8 cellular contexts compared by ENCODE assay signal in the genomic region with DNA sequence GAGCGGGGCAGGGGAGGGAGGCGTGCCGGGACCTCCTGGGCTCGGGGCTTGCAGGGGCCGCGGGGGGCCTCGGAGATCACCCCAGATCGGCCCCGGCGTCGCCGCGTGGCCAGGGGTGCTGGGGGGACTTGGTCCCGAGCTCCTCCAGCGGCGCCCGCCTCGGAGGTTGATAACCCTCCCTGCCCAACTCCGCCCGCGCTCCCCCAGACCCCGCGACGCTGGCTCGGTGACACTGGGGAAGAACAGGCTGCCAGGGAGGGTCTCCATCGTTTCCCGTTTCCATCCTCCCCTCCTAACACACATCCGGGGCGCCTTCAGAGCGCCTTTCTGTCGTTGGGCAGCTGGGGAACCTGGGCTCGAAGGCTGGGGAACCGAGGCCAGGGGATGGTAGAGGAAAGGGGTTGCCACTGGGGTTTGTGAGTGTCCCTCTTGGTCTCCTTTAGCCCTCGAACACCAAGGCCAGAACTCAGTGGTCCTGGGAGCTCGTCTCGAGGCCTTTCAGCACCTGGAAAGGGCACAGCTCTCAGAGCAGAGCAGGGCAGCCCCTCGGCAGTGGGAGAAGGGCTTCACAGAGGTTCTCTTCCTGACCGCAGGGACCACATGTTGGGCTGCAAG. TPM values are rescaled to one million over a fixed set of nuclear protein-coding genes. Genes with fewer than 3 reads are reported as not detected.
A peak's percentile ranks its signal among the peaks of the same experiment; 100 is the strongest.
DNase-seq lines count a peak whose midpoint lies in the region; ATAC-seq and TF ChIP-seq lines count a peak whose summit lies in the region.

No MANE protein-coding gene starts in this region.

- H3K27me3 ChIP-seq in AG04450 (ENCODE audit: control insufficient read depth, insufficient read depth, low read length) (no peaks in the 10 kb centered on the region), ascending aorta (no peaks in the 10 kb centered on the region)

- H3K4me1 Mint-ChIP-seq in immature natural killer cell: peaks cover 10 to 13% of the 10 kb centered on the region in 2 donors
- H3K4me1 Mint-ChIP-seq in stimulated activated naive B cell treated with anti-CD40 and anti-IgM and Interleukin-4, amounts not matched to agents 10 μg/mL and 1 μg/mL and 100 μg/mL, for 72 hours: peaks cover 10 to 23% of the 10 kb centered on the region in 2 donors

- no peak for DNase-seq in AG04450 (ENCODE audit: low read depth, low spot score)
- DNase-seq in ascending aorta (ENCODE audit: low spot score in 2 of 2): no peak
- DNase-seq in immature natural killer cell: peak in 2 of 3 donors; percentile 6 to 18
- no peak for DNase-seq in stimulated activated naive B cell treated with anti-CD40 and anti-IgM and Interleukin-4, amounts not matched to agents 10 μg/mL and 1 μg/mL and 100 μg/mL, for 72 hours
- DNase-seq in NCI-H2227 (lab: John Stamatoyannopoulos, UW; ENCODE audit: unreplicated experiment): no peak
- no peak for DNase-seq in hypothalamus (lab: John Stamatoyannopoulos, UW)

- H3K4me3 Mint-ChIP-seq in immature natural killer cell: peak overlapping the region; percentile 74 to 93 (median 93)
- peak overlapping the region; percentile 88 to 90 for H3K4me3 Mint-ChIP-seq in stimulated activated naive B cell treated with anti-CD40 and anti-IgM and Interleukin-4, amounts not matched to agents 10 μg/mL and 1 μg/mL and 100 μg/mL, for 72 hours

- peak overlapping the region in 3 of 6 donors; percentile 40 to 61 (median 40) for H3K27ac Mint-ChIP-seq in immature natural killer cell
- peak overlapping the region; percentile 89 for H3K27ac Mint-ChIP-seq in stimulated activated naive B cell treated with anti-CD40 and anti-IgM and Interleukin-4, amounts not matched to agents 10 μg/mL and 1 μg/mL and 100 μg/mL, for 72 hours

- peaks cover 7 to 11% of the 10 kb centered on the region in 2 donors for H3K4me1 ChIP-seq in ascending aorta

- CTCF ChIA-PET in AG04450 (lab: Charles Lee): interaction anchor here (0.7 to 1.2 kb wide), 4 partner anchors 28 to 390 kb away, joined by 3 to 4 read pairs (median 4); no protein-coding TSS in a partner anchor

- no peaks in the 10 kb centered on the region for H3K36me3 Mint-ChIP-seq in immature natural killer cell
- peaks cover 0 to 3% of the 10 kb centered on the region in 2 donors for H3K36me3 Mint-ChIP-seq in stimulated activated naive B cell treated with anti-CD40 and anti-IgM and Interleukin-4, amounts not matched to agents 10 μg/mL and 1 μg/mL and 100 μg/mL, for 72 hours

- H3K9me3 ChIP-seq in AG04450 (ENCODE audit: control insufficient read depth, insufficient read depth, low read length) (no peaks in the 10 kb centered on the region), ascending aorta (no peaks in the 10 kb centered on the region)

- H3K36me3 ChIP-seq in ascending aorta: no peaks in the 10 kb centered on the region

- POLR2A ChIA-PET in AG04450 (lab: Yijun Ruan, JAX): no interaction called here

- H3K4me3 ChIP-seq in AG04450 (ENCODE audit: low read depth, low read length) (peak overlapping the region; percentile 81), ascending aorta (peak overlapping the region; percentile 72 to 73)

- intact Hi-C loops in ascending aorta (cut with DNase I): no loop called here

- TF ChIP-seq CTCF in AG04450 (IDR thresholded peaks at IDR 0.05; ENCODE audit: low read depth, low read length): no peak
- no peak for TF ChIP-seq CTCF in ascending aorta (IDR thresholded peaks at IDR 0.05)

- H3K27ac ChIP-seq in AG04450 (ENCODE audit: low read depth, low read length): no peak overlapping the region
- peak overlapping the region; percentile 63 to 66 for H3K27ac ChIP-seq in ascending aorta

- peak; percentile 20 for ATAC-seq in GM19025 (IDR thresholded peaks at IDR 0.05; ENCODE audit: low read depth, unreplicated experiment)
- ATAC-seq in HG03139 (IDR thresholded peaks at IDR 0.05; ENCODE audit: unreplicated experiment): peak; percentile 14
- ATAC-seq in stimulated activated naive B cell treated with anti-CD40 and anti-IgM and Interleukin-4, amounts not matched to agents 10 μg/mL and 1 μg/mL and 100 μg/mL, for 72 hours (replicated peaks): peak in 1 of 2 donors; percentile 20

- H3K27me3 Mint-ChIP-seq in immature natural killer cell (ENCODE audit: low read depth in 3 of 3): peaks cover 1 to 11% (median 3%) of the 10 kb centered on the region in 3 donors
- H3K27me3 Mint-ChIP-seq in stimulated activated naive B cell treated with anti-CD40 and anti-IgM and Interleukin-4, amounts not matched to agents 10 μg/mL and 1 μg/mL and 100 μg/mL, for 72 hours: peaks cover 7 to 36% of the 10 kb centered on the region in 2 donors

- H3K9me3 Mint-ChIP-seq in immature natural killer cell: no peaks in the 10 kb centered on the region
- no peaks in the 10 kb centered on the region for H3K9me3 Mint-ChIP-seq in stimulated activated naive B cell treated with anti-CD40 and anti-IgM and Interleukin-4, amounts not matched to agents 10 μg/mL and 1 μg/mL and 100 μg/mL, for 72 hours

RNA-seq across cellular contexts. Expression of a gene that starts 0.4 kb away (rescaled TPM):
- 0.79 and 0.99 TPM in 2 replicates for polyA plus RNA-seq in AG04450 (2011; rRNA removed)
- polyA minus RNA-seq in AG04450 (2011; rRNA and poly(A)+ RNA removed): 1.5 TPM in 2 replicates
- total RNA-seq in ascending aorta: 1.5 TPM
- 1 to 10 TPM in 1 of 3 donors, under 1 TPM in 2; 0.37 to 2.1 (median 0.61) TPM for polyA plus RNA-seq in immature natural killer cell

RNA-seq across cellular contexts. Expression of a gene that starts 47.9 kb away (rescaled TPM):
- polyA plus RNA-seq in AG04450 (2011; rRNA removed) (28.4 and 29.9 TPM in 2 replicates), immature natural killer cell (10 to 100 TPM; 39.9 to 54.9 (median 46.6) TPM)
- 12.0 and 13.2 TPM in 2 replicates for polyA minus RNA-seq in AG04450 (2011; rRNA and poly(A)+ RNA removed)
- 0.64 TPM for total RNA-seq in ascending aorta

Comparison
In these comparisons a context has a peak if more than half of its experiments do, and no peak if none do; other contexts are left out.
1. DNase-seq: peak in immature natural killer cell (2 of 3); none in AG04450 (single experiment), ascending aorta (0 of 2), stimulated activated naive B cell treated with anti-CD40 and anti-IgM and Interleukin-4, amounts not matched to agents 10 μg/mL and 1 μg/mL and 100 μg/mL, for 72 hours (single experiment), NCI-H2227 (single experiment) and hypothalamus (0 of 51).